Comparison of ENCODE assay signal across 13 cellular contexts in genomic region chr10:97197030-97197500, GRCh38. TPM values are rescaled to one million over a fixed set of nuclear protein-coding genes. Genes with fewer than 3 reads are reported as not detected.
DNase-seq lines count a peak whose midpoint lies in the region; ATAC-seq, FAIRE-seq and TF ChIP-seq lines count a peak whose summit lies in the region.
"Had no signal": no experiment of that assay in that cellular context is flagged by ENCODE, and none has a peak within 500 bp of the region (broad histone marks: within the 10 kb centered on the region; RNA-seq: fewer than 3 reads in every experiment).

No MANE protein-coding gene starts in this region.

- POLR2A ChIA-PET in PC-3 (lab: Charles Lee; ENCODE audit: unreplicated experiment): no interaction called here

- peaks cover 13% of the 10 kb centered on the region for H3K27me3 Mint-ChIP-seq in activated naive CD4-positive, alpha-beta T cell treated with anti-CD3 and anti-CD28 coated beads, Interleukin-2, amount 50 U/mL, for 24 hours
- peaks cover 58% of the 10 kb centered on the region for H3K27me3 Mint-ChIP-seq in type B pancreatic cell

- intact Hi-C loops in PC-3 (cut with micrococcal nuclease): no loop called here
- intact Hi-C loops in mucosa of descending colon (cut with DNase I, micrococcal nuclease): loop anchor here in 1 of 2 donors (2.0 to 5.0 kb wide), 2 partner anchors 36 to 115 kb away; no protein-coding TSS in a partner anchor

- no peaks in the 10 kb centered on the region for H3K79me2 ChIP-seq in PC-3 (ENCODE audit: low read length)

- no peaks in the 10 kb centered on the region for H3K36me3 ChIP-seq in PC-3 (ENCODE audit: low read depth, low read length)
- no peaks in the 10 kb centered on the region for H3K36me3 ChIP-seq in small intestine (ENCODE audit: control insufficient read depth in 2 of 2, insufficient read depth in 2 of 2, low read length in 2 of 2)
- H3K36me3 ChIP-seq in mucosa of descending colon (ENCODE audit: low read depth): no peaks in the 10 kb centered on the region
- H3K36me3 ChIP-seq: colonic mucosa, esophagus muscularis mucosa had no signal

- H4K20me1 ChIP-seq in PC-3 (ENCODE audit: low read length): no peaks in the 10 kb centered on the region

- peaks cover 8% of the 10 kb centered on the region for H3K4me1 Mint-ChIP-seq in activated naive CD4-positive, alpha-beta T cell treated with anti-CD3 and anti-CD28 coated beads, Interleukin-2, amount 50 U/mL, for 24 hours
- H3K4me1 Mint-ChIP-seq in type B pancreatic cell (ENCODE audit: unreplicated experiment): peaks cover 20% of the 10 kb centered on the region

- TF ChIP-seq CTCF in PC-3 (conservative IDR thresholded peaks at IDR 0.05; ENCODE audit: low read depth, low read length): no peak
- TF ChIP-seq CTCF in type B pancreatic cell (conservative IDR thresholded peaks at IDR 0.05): no peak
- TF ChIP-seq CTCF in mucosa of descending colon (IDR thresholded peaks at IDR 0.05): no peak

- 0 out of 2 replicates have a peak, but pooled peaks cover 4% of the 10 kb centered on the region for H3K4me1 ChIP-seq in PC-3 (ENCODE audit: insufficient read depth, low read length)
- no peaks in the 10 kb centered on the region for H3K4me1 ChIP-seq in small intestine (ENCODE audit: control insufficient read depth in 2 of 2, insufficient read depth in 1 of 2, low read depth in 1 of 2, low read length in 1 of 2)
- H3K4me1 ChIP-seq in mucosa of descending colon (ENCODE audit: low read depth): peaks cover 6% of the 10 kb centered on the region

- H3K4me3 Mint-ChIP-seq in activated naive CD4-positive, alpha-beta T cell treated with anti-CD3 and anti-CD28 coated beads, Interleukin-2, amount 50 U/mL, for 24 hours: peak overlapping the region; percentile 75
- peak overlapping the region; percentile 82 for H3K4me3 Mint-ChIP-seq in type B pancreatic cell

- H3K9ac ChIP-seq in PC-3 (ENCODE audit: low read length): no peak overlapping the region

- H3F3A ChIP-seq in PC-3 (ENCODE audit: low read length, unreplicated experiment): no peaks in the 10 kb centered on the region

- H3K9me2 ChIP-seq in PC-3 (replicated peaks; ENCODE audit: low read length): no peaks in the 10 kb centered on the region

- no peak for FAIRE-seq in small intestine (lab: Jason Lieb, UNC)

- DNase-seq in activated naive CD4-positive, alpha-beta T cell treated with anti-CD3 and anti-CD28 coated beads, Interleukin-2, amount 50 U/mL, for 72 hours (ENCODE audit: low spot score in 2 of 2): no peak
- DNase-seq in PC-3 (no peak), fibroblast of peridontal ligament (ENCODE audit: extremely low read depth) (peak; percentile 20), type B pancreatic cell (ENCODE audit: extremely low spot score, unreplicated experiment) (no peak), T1000 (lab: John Stamatoyannopoulos, UW) (no peak), small intestine (no peak), mucosa of descending colon (no peak)
- DNase-seq: occipital lobe had no signal

- H3K9me3 ChIP-seq in PC-3 (ENCODE audit: low read length) (no peaks in the 10 kb centered on the region), small intestine (ENCODE audit: control insufficient read depth, low read depth) (no peaks in the 10 kb centered on the region), mucosa of descending colon (no peaks in the 10 kb centered on the region)
- H3K9me3 ChIP-seq: colonic mucosa, esophagus muscularis mucosa had no signal

- H3K4me3 ChIP-seq in PC-3 (ENCODE audit: low read length): peak overlapping the region; percentile 74; the same call in 1 of the 2 replicates
- no peak overlapping the region for H3K4me3 ChIP-seq in small intestine (ENCODE audit: low read depth in 1 of 2, low read length in 2 of 2)
- H3K4me3 ChIP-seq in mucosa of descending colon: no peak overlapping the region

- BruUV-seq in PC-3 (replicated peaks; lab: Mats Ljungman, UMichigan): no TSS peak

- WGBS in small intestine, 3 donors: 58 to 68% (median 63%) methylated on average over 7 of the region's 7 CpGs

- H3K36me3 Mint-ChIP-seq in activated naive CD4-positive, alpha-beta T cell treated with anti-CD3 and anti-CD28 coated beads, Interleukin-2, amount 50 U/mL, for 24 hours: no peaks in the 10 kb centered on the region
- H3K36me3 Mint-ChIP-seq in activated naive CD4-positive, alpha-beta T cell treated with anti-CD3 and anti-CD28 coated beads, Interleukin-2, amount 50 U/mL, for 72 hours: no peaks in the 10 kb centered on the region
- no peaks in the 10 kb centered on the region for H3K36me3 Mint-ChIP-seq in type B pancreatic cell
- H3K36me3 Mint-ChIP-seq: activated CD4-positive, alpha-beta memory T cell treated with anti-CD3 and anti-CD28 coated beads for 36 hours had no signal

- H3K27ac Mint-ChIP-seq in activated naive CD4-positive, alpha-beta T cell treated with anti-CD3 and anti-CD28 coated beads, Interleukin-2, amount 50 U/mL, for 24 hours: no peak overlapping the region
- no peak overlapping the region for H3K27ac Mint-ChIP-seq in activated naive CD4-positive, alpha-beta T cell treated with anti-CD3 and anti-CD28 coated beads, Interleukin-2, amount 50 U/mL, for 72 hours
- no peak overlapping the region for H3K27ac Mint-ChIP-seq in type B pancreatic cell
- H3K27ac Mint-ChIP-seq: activated CD4-positive, alpha-beta memory T cell treated with anti-CD3 and anti-CD28 coated beads for 36 hours had no signal

- no peak for ATAC-seq in activated naive CD4-positive, alpha-beta T cell treated with anti-CD3 and anti-CD28 coated beads, Interleukin-2, amount 50 U/mL, for 72 hours
- ATAC-seq in PC-3 (no peak), mucosa of descending colon (no peak)

- 0 out of 2 replicates have a peak overlapping the region, but pooled peaks have one; percentile 95 for H2AFZ ChIP-seq in PC-3 (ENCODE audit: low read length)

- H3K9me3 Mint-ChIP-seq in activated naive CD4-positive, alpha-beta T cell treated with anti-CD3 and anti-CD28 coated beads, Interleukin-2, amount 50 U/mL, for 24 hours: no peaks in the 10 kb centered on the region
- no peaks in the 10 kb centered on the region for H3K9me3 Mint-ChIP-seq in activated naive CD4-positive, alpha-beta T cell treated with anti-CD3 and anti-CD28 coated beads, Interleukin-2, amount 50 U/mL, for 72 hours
- no peaks in the 10 kb centered on the region for H3K9me3 Mint-ChIP-seq in type B pancreatic cell
- H3K9me3 Mint-ChIP-seq: activated CD4-positive, alpha-beta memory T cell treated with anti-CD3 and anti-CD28 coated beads for 36 hours had no signal

- no peak overlapping the region; the same call in 1 of the 2 replicates for H3K4me2 ChIP-seq in PC-3 (ENCODE audit: low read length)

- H3K27ac ChIP-seq in PC-3 (ENCODE audit: low read length) (no peak overlapping the region), small intestine (ENCODE audit: low read depth in 1 of 2, low read length in 1 of 2) (no peak overlapping the region)
- H3K27ac ChIP-seq: colonic mucosa, esophagus muscularis mucosa had no signal

- CTCF ChIA-PET in PC-3 (lab: Charles Lee): interaction anchor here (0.8 to 1.4 kb wide), 2 partner anchors 13 to 33 kb away, joined by 3 read pairs; no protein-coding TSS in a partner anchor

- H3K27me3 ChIP-seq in PC-3 (ENCODE audit: low read length): no peaks in the 10 kb centered on the region
- H3K27me3 ChIP-seq in small intestine (ENCODE audit: control insufficient read depth in 2 of 2, insufficient read depth in 2 of 2, low read length in 2 of 2): peaks cover 0 to 2% of the 10 kb centered on the region in 2 donors

RNA-seq across cellular contexts. Expression of gene SLIT1, which starts 11.3 kb away (rescaled TPM):
- 1 to 10 TPM in 1 of 2 donors, under 1 TPM in 1; 0.99 to 1.4 TPM for total RNA-seq in activated naive CD4-positive, alpha-beta T cell treated with anti-CD3 and anti-CD28 coated beads, Interleukin-2, amount 50 U/mL, for 72 hours
- total RNA-seq in PC-3 (2014; rRNA removed) (not detected in 2 replicates), type B pancreatic cell (ENCODE audit: low replicate concordance) (2.2 and 55.7 TPM in 2 replicates), mucosa of descending colon (1 to 10 TPM in 1 of 3 donors, under 1 TPM in 2; 0.17 to 1.1 (median 0.24) TPM)
- under 1 TPM in 2 of 3 donors, not detected in 1; under 0.01 to 0.40 TPM for polyA plus RNA-seq in small intestine
- total RNA-seq: lung microvascular endothelial cell had no signal
